ENCODE assay signal across 8 cellular contexts in the genomic region with DNA sequence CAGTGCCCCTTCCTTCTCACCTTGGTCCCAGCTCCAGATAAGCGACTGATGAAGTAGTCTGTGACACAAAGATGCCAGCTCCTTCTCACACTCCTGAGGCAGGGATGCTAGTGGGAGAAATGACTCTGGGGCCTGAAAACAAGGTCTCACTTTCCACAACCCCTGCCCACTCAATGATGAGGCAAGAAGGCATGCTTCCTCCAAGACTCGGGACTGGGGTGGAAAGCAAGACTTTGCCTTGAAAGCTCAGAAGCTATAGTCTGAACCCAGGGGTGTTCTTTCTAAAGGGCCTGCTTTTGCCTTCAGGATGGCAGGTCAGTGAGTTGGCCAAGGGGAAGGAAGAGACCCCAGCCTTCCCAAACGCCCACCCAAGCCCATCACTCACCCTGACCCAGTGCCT. TPM values are rescaled to one million over a fixed set of nuclear protein-coding genes. Genes with fewer than 3 reads are reported as not detected.
DNase-seq lines count a peak whose midpoint lies in the region; ATAC-seq and TF ChIP-seq lines count a peak whose summit lies in the region.

No MANE protein-coding gene starts in this region.

- H3K36me3 Mint-ChIP-seq in mesothelial cell of epicardium: peaks cover 12% of the 10 kb centered on the region

- no peak overlapping the region for H3K27ac Mint-ChIP-seq in mesothelial cell of epicardium

- H3K4me3 ChIP-seq in heart left ventricle: peak overlapping the region; percentile 71 to 98 (median 88)
- peak overlapping the region; percentile 71 to 99 (median 89) for H3K4me3 ChIP-seq in breast epithelium
- H3K4me3 ChIP-seq in aorta (ENCODE audit: low read length in 2 of 2): peak overlapping the region; percentile 50 to 62

- intact Hi-C loops in heart left ventricle (cut with DNase I) (loop anchor here in 2 of 10 donors (5.0 kb wide), 2 partner anchors 51 to 106 kb away; no protein-coding TSS in a partner anchor), left cardiac atrium (cut with DNase I) (loop anchor here in 1 of 2 donors (10.0 kb wide), 1 partner anchor 103 kb away; no protein-coding TSS in a partner anchor), breast epithelium (cut with DNase I; ENCODE audit: low total_unique reads) (loop anchor here (5.0 kb wide), 1 partner anchor 101 kb away; no protein-coding TSS in a partner anchor), aorta (cut with DNase I) (no loop called here)

- DNase-seq in heart left ventricle: no peak
- no peak for DNase-seq in left cardiac atrium
- DNase-seq in breast epithelium (ENCODE audit: low spot score in 2 of 2): no peak
- no peak for DNase-seq in mesothelial cell of epicardium (ENCODE audit: low spot score in 2 of 2, unreplicated experiment in 2 of 2)
- DNase-seq in aorta: peak in 1 of 2 donors; percentile 12
- DNase-seq in NCI-H2196 treated with DMSO at 0.1 percent for 48 hours (lab: John Stamatoyannopoulos, UW; ENCODE audit: unreplicated experiment): no peak

- peak overlapping the region; percentile 100 for H3K4me3 Mint-ChIP-seq in mesothelial cell of epicardium

- peaks cover 5 to 42% (median 25%) of the 10 kb centered on the region in 12 donors for H3K4me1 ChIP-seq in heart left ventricle
- peaks cover 8 to 14% of the 10 kb centered on the region in 2 donors for H3K4me1 ChIP-seq in breast epithelium
- peaks cover 0 to 3% of the 10 kb centered on the region in 2 donors for H3K4me1 ChIP-seq in aorta (ENCODE audit: control insufficient read depth in 1 of 2, insufficient read depth in 2 of 2, low read length in 2 of 2)

- peaks cover 18% of the 10 kb centered on the region for H3K4me1 Mint-ChIP-seq in mesothelial cell of epicardium

- H3K27me3 ChIP-seq in heart left ventricle (no peaks in the 10 kb centered on the region), breast epithelium (no peaks in the 10 kb centered on the region), aorta (ENCODE audit: control insufficient read depth in 1 of 2, insufficient read depth in 2 of 2, low read length in 1 of 2) (no peaks in the 10 kb centered on the region)

- TF ChIP-seq CTCF in heart left ventricle (IDR thresholded peaks at IDR 0.05) (no peak), breast epithelium (IDR thresholded peaks at IDR 0.05) (no peak), mesothelial cell of epicardium (IDR thresholded peaks at IDR 0.05; ENCODE audit: unreplicated experiment) (no peak)

- no peaks in the 10 kb centered on the region for H3K9me3 Mint-ChIP-seq in mesothelial cell of epicardium

- WGBS in heart left ventricle, 4 donors: 47 to 69% (median 61%) methylated on average over 3 of the region's 3 CpGs
- 43 to 44% methylated on average over 3 of the region's 3 CpGs for WGBS in aorta, 2 donors

- H3K27me3 Mint-ChIP-seq in mesothelial cell of epicardium (ENCODE audit: low read depth): no peaks in the 10 kb centered on the region

- H3K36me3 ChIP-seq in heart left ventricle (peaks cover 0 to 57% (median 45%) of the 10 kb centered on the region in 9 donors), breast epithelium (no peaks in the 10 kb centered on the region), aorta (ENCODE audit: control insufficient read depth in 1 of 2, insufficient read depth in 2 of 2, low read length in 1 of 2) (no peaks in the 10 kb centered on the region)

- peak overlapping the region in 7 of 12 donors; percentile 87 to 97 (median 90) for H3K27ac ChIP-seq in heart left ventricle
- no peak overlapping the region for H3K27ac ChIP-seq in breast epithelium
- no peak overlapping the region for H3K27ac ChIP-seq in aorta (ENCODE audit: low read depth in 1 of 2, low read length in 2 of 2)

- TF ChIP-seq POLR2A in heart left ventricle (IDR thresholded peaks at IDR 0.05) (no peak), breast epithelium (IDR thresholded peaks at IDR 0.05) (no peak)

- ATAC-seq in heart left ventricle: no peak
- no peak for ATAC-seq in left cardiac atrium
- no peak for ATAC-seq in aorta (ENCODE audit: low FRiP score)
- ATAC-seq in esophagus mucosa: no peak
- no peak for ATAC-seq in HG02610 (IDR thresholded peaks at IDR 0.05; ENCODE audit: unreplicated experiment)

- H3K9me3 ChIP-seq in heart left ventricle: no peaks in the 10 kb centered on the region
- H3K9me3 ChIP-seq in breast epithelium: no peaks in the 10 kb centered on the region
- H3K9me3 ChIP-seq in aorta (ENCODE audit: control insufficient read depth, low read length): no peaks in the 10 kb centered on the region

RNA-seq across cellular contexts. Expression of gene CCDC142, which starts 1.4 kb away (rescaled TPM):
- total RNA-seq in heart left ventricle: 10 to 100 TPM in 1 of 9 donors, 1 to 10 TPM in 8; 4.4 to 13.4 (median 7.1) TPM
- 1 to 10 TPM; 5.8 to 6.4 TPM for polyA plus RNA-seq in heart left ventricle
- 1 to 10 TPM; 6.8 to 8.8 TPM for total RNA-seq in left cardiac atrium
- total RNA-seq in breast epithelium: 10 to 100 TPM; 10.6 to 38.0 (median 27.1) TPM
- total RNA-seq in mesothelial cell of epicardium: 25.5 to 29.4 TPM (median 26.2 TPM) in 3 replicates
- total RNA-seq in aorta: 10 to 100 TPM; 16.1 to 26.0 TPM
- 1 to 10 TPM; 3.4 to 9.3 TPM for polyA plus RNA-seq in aorta
- 4.6 TPM for total RNA-seq in esophagus mucosa

RNA-seq across cellular contexts. Expression of gene TTC31, which starts 1.4 kb away (rescaled TPM):
- total RNA-seq in heart left ventricle (10 to 100 TPM in 4 of 9 donors, 1 to 10 TPM in 5; 7.1 to 14.2 (median 10.0) TPM), left cardiac atrium (10 to 100 TPM; 11.9 TPM), breast epithelium (10 to 100 TPM; 21.6 to 32.0 (median 27.8) TPM), mesothelial cell of epicardium (26.1 to 27.3 TPM (median 26.1 TPM) in 3 replicates), aorta (10 to 100 TPM; 19.2 to 29.5 TPM), esophagus mucosa (10.5 TPM)
- polyA plus RNA-seq in heart left ventricle (10 to 100 TPM in 1 of 2 donors, 1 to 10 TPM in 1; 8.8 to 13.2 TPM), aorta (10 to 100 TPM in 1 of 2 donors, 1 to 10 TPM in 1; 4.0 to 18.4 TPM)

RNA-seq across cellular contexts. Expression of gene MRPL53, which starts 9.0 kb away (rescaled TPM):
- total RNA-seq in heart left ventricle (100 to 1,000 TPM in 7 of 9 donors, 10 to 100 TPM in 2; 64.9 to 180 (median 140) TPM), left cardiac atrium (100 to 1,000 TPM; 110 to 127 TPM), breast epithelium (10 to 100 TPM; 17.9 to 49.0 (median 48.2) TPM), mesothelial cell of epicardium (57.6 to 69.3 TPM (median 62.5 TPM) in 3 replicates), aorta (10 to 100 TPM; 56.6 to 63.1 TPM), esophagus mucosa (87.5 TPM)
- polyA plus RNA-seq in heart left ventricle (100 to 1,000 TPM in 1 of 2 donors, 10 to 100 TPM in 1; 77.6 to 128 TPM), aorta (10 to 100 TPM; 55.1 to 55.8 TPM)

RNA-seq across cellular contexts. Expression of gene MOGS, which starts 16.2 kb away (rescaled TPM):
- total RNA-seq in heart left ventricle: 10 to 100 TPM; 17.3 to 31.9 (median 22.8) TPM
- polyA plus RNA-seq in heart left ventricle: 10 to 100 TPM; 15.8 to 34.4 TPM
- 10 to 100 TPM; 25.3 to 32.7 TPM for total RNA-seq in left cardiac atrium
- total RNA-seq in breast epithelium: 10 to 100 TPM; 24.0 to 47.3 (median 44.6) TPM
- total RNA-seq in mesothelial cell of epicardium: 61.6 to 68.7 TPM (median 62.6 TPM) in 3 replicates
- 10 to 100 TPM; 33.4 to 45.1 TPM for total RNA-seq in aorta
- polyA plus RNA-seq in aorta: 10 to 100 TPM; 13.8 to 36.2 TPM
- total RNA-seq in esophagus mucosa: 22.6 TPM

RNA-seq across cellular contexts. Expression of gene LBX2, which starts 18.0 kb away (rescaled TPM):
- total RNA-seq in heart left ventricle: 1 to 10 TPM in 2 of 9 donors, under 1 TPM in 5, not detected in 2; 0.14 to 1.7 (median 0.72) TPM
- under 1 TPM; 0.27 to 0.67 TPM for polyA plus RNA-seq in heart left ventricle
- total RNA-seq in left cardiac atrium: 1 to 10 TPM in 1 of 2 donors, under 1 TPM in 1; 0.60 to 1.0 TPM
- 1 to 10 TPM in 2 of 3 donors, under 1 TPM in 1; 0.29 to 4.6 (median 1.3) TPM for total RNA-seq in breast epithelium
- 0.86 to 1.1 TPM (median 0.89 TPM) in 3 replicates for total RNA-seq in mesothelial cell of epicardium
- total RNA-seq in aorta: under 1 TPM; 0.75 to 0.87 TPM
- 1 to 10 TPM in 1 of 2 donors, under 1 TPM in 1; 0.88 to 1.7 TPM for polyA plus RNA-seq in aorta
- total RNA-seq in esophagus mucosa: 0.32 TPM

Comparison
In these comparisons a context has a peak if more than half of its experiments do, and no peak if none do; other contexts are left out.
1. H3K27ac ChIP-seq: peak in heart left ventricle (7 of 12); none in breast epithelium (0 of 2) and aorta (0 of 2).
2. Peak in every context shown above with its lines, with median percentiles within 50 percentile points of each other: H3K4me3 ChIP-seq.